In genomic region chr16:66947302-66948033, GRCh38 we compare ENCODE assay signal across 1 cellular context.
A peak's percentile ranks its signal among the peaks of the same experiment; 100 is the strongest.
TF ChIP-seq lines count a peak whose summit lies in the region.

No MANE protein-coding gene starts in this region.

TF ChIP-seq in HepG2, 621 proteins besides CTCF, POLR2A, EP300 and RAD21 (continued from another document and continues in another):
- TF ChIP-seq ZFP91 (CRISPR knock-in tag; IDR thresholded peaks at IDR 0.05; ENCODE audit: borderline replicate concordance) (no peak), NFYC (CRISPR knock-in tag; IDR thresholded peaks at IDR 0.05) (peak; percentile 59), ZFP36L1 (CRISPR knock-in tag; IDR thresholded peaks at IDR 0.05) (0 out of 2 replicates have a peak, but pooled peaks have one; percentile 8), ZBTB39 (CRISPR knock-in tag; IDR thresholded peaks at IDR 0.05) (no peak), ZNF629 (CRISPR knock-in tag; conservative IDR thresholded peaks at IDR 0.05) (no peak), ZNF274 (CRISPR knock-in tag; IDR thresholded peaks at IDR 0.05) (no peak), SKIL (CRISPR knock-in tag; IDR thresholded peaks at IDR 0.05; ENCODE audit: borderline replicate concordance) (no peak), ARID3A (IDR thresholded peaks at IDR 0.05; ENCODE audit: low read depth, low read length) (peak; percentile 89), ZBTB7B (CRISPR knock-in tag; IDR thresholded peaks at IDR 0.05) (no peak), ZNF792 (CRISPR knock-in tag; IDR thresholded peaks at IDR 0.05) (no peak), ZNF33A (CRISPR knock-in tag; IDR thresholded peaks at IDR 0.05; ENCODE audit: borderline replicate concordance) (no peak), CHD4 (IDR thresholded peaks at IDR 0.05; ENCODE audit: borderline replicate concordance, low read length) (peak; percentile 54; the same call in 1 of the 2 replicates), ZNF580 (CRISPR knock-in tag; IDR thresholded peaks at IDR 0.05; ENCODE audit: borderline replicate concordance, low read depth) (peak; percentile 73; the same call in 1 of the 2 replicates), U2AF2 (IDR thresholded peaks at IDR 0.05; ENCODE audit: low read depth, low read length) (no peak), ZNF772 (CRISPR knock-in tag; IDR thresholded peaks at IDR 0.05) (no peak), ZBTB14 (CRISPR knock-in tag; IDR thresholded peaks at IDR 0.05) (peak; percentile 25; the same call in 1 of the 2 replicates), ZBTB44 (CRISPR knock-in tag; IDR thresholded peaks at IDR 0.05) (no peak), MNT (IDR thresholded peaks at IDR 0.05) (no peak), NFYB (CRISPR knock-in tag; IDR thresholded peaks at IDR 0.05) (peak; percentile 70), CBX5 (CRISPR knock-in tag; IDR thresholded peaks at IDR 0.05; ENCODE audit: borderline replicate concordance) (no peak; the same call in 1 of the 2 replicates), ZNF224 (CRISPR knock-in tag; IDR thresholded peaks at IDR 0.05) (no peak), ZNF879 (CRISPR knock-in tag; IDR thresholded peaks at IDR 0.05) (no peak), ELK4 (CRISPR knock-in tag; IDR thresholded peaks at IDR 0.05; ENCODE audit: borderline replicate concordance) (no peak), ARNT (IDR thresholded peaks at IDR 0.05) (no peak), MIXL1 (CRISPR knock-in tag; IDR thresholded peaks at IDR 0.05) (peak; percentile 83), HMG20A (CRISPR knock-in tag; IDR thresholded peaks at IDR 0.05; ENCODE audit: borderline replicate concordance) (no peak), SMYD3 (CRISPR knock-in tag; IDR thresholded peaks at IDR 0.05) (no peak), TCF7L2 (IDR thresholded peaks at IDR 0.05; ENCODE audit: low read depth, low read length) (no peak), ZNF143 (CRISPR knock-in tag; IDR thresholded peaks at IDR 0.05) (no peak), KDM4B (CRISPR knock-in tag; IDR thresholded peaks at IDR 0.05) (no peak), FOXA3 (CRISPR knock-in tag; IDR thresholded peaks at IDR 0.05) (peak; percentile 44), ZNF17 (CRISPR knock-in tag; IDR thresholded peaks at IDR 0.05) (no peak), ELF4 (CRISPR knock-in tag; IDR thresholded peaks at IDR 0.05; ENCODE audit: borderline replicate concordance) (no peak), SKI (IDR thresholded peaks at IDR 0.05; ENCODE audit: partially characterized antibody) (peak; percentile 9), ZBTB33 (CRISPR knock-in tag; IDR thresholded peaks at IDR 0.05) (no peak), GZF1 (CRISPR knock-in tag; IDR thresholded peaks at IDR 0.05) (no peak), HNF4A (CRISPR knock-in tag; IDR thresholded peaks at IDR 0.05) (0 out of 2 replicates have a peak, but pooled peaks have one; percentile 3), TEAD3 (CRISPR knock-in tag; optimal IDR thresholded peaks at IDR 0.05; ENCODE audit: borderline replicate concordance) (peak; percentile 85), HES4 (CRISPR knock-in tag; IDR thresholded peaks at IDR 0.05; ENCODE audit: borderline replicate concordance) (no peak), MBNL3 (CRISPR knock-in tag; conservative IDR thresholded peaks at IDR 0.05) (no peak)
